In the genomic region with DNA sequence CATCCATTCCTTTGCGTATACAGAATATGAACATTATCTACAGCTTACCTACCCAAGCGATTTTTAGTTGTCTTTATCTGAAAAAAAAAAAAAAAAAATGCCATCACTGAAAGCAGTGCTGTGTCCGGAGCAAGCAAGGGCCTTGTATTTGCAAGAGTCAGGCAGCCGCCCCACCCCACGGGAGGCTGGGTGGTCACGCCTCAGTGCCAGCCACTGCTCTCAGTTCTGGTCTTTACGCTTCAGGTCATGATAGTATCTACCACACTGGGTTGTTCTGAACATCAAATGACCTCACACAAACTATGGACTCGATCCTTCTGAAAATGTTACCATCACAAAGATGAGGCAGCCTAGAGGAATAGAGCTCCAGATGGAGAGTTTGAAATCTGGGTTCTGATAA, we compare ENCODE assay signal across 14 cellular contexts.
DNase-seq lines count a peak whose midpoint lies in the region; ATAC-seq and TF ChIP-seq lines count a peak whose summit lies in the region.
"Had no signal": no experiment of that assay in that cellular context is flagged by ENCODE, and none has a peak within 500 bp of the region (broad histone marks: within the 10 kb centered on the region; RNA-seq: fewer than 3 reads in every experiment).

No MANE protein-coding gene starts in this region.

- CTCF ChIA-PET in mammary epithelial cell (lab: Charles Lee; ENCODE audit: low non-redundant PET) = no interaction called here

- intact Hi-C loops in mammary epithelial cell (cut with micrococcal nuclease) = no loop called here
- intact Hi-C loops in dorsolateral prefrontal cortex (cut with DNase I) = no loop called here

- H3K4me2 ChIP-seq in mammary epithelial cell (ENCODE audit: insufficient read depth, low read depth, low read length) = no peak overlapping the region

- H3K4me3 ChIP-seq in BE2C (ENCODE audit: low read depth, low read length) = no peak overlapping the region
- no peak overlapping the region for H3K4me3 ChIP-seq in mammary epithelial cell (replicated peaks in 1 of 3; ENCODE audit: insufficient read depth in 1 of 3, low read depth in 2 of 3, low read length in 3 of 3)
- H3K4me3 ChIP-seq in dorsolateral prefrontal cortex = no peak overlapping the region
- H3K4me3 ChIP-seq: right lobe of liver, upper lobe of right lung had no signal

- dilution Hi-C loops in mammary epithelial cell (cut with HindIII; ENCODE audit: low sequenced_read_pairs) = loop anchor here (5.0 kb wide), 1 partner anchor 63 kb away; no protein-coding TSS in a partner anchor

- H3K4me1 ChIP-seq in BE2C = no peaks in the 10 kb centered on the region; the same call in 1 of the 2 replicates
- H3K4me1 ChIP-seq in mammary epithelial cell (ENCODE audit: insufficient read depth, low read length) = peaks cover 9% of the 10 kb centered on the region
- H3K4me1 ChIP-seq: upper lobe of right lung had no signal

- TF ChIP-seq CTCF in BE2C (IDR thresholded peaks at IDR 0.05; ENCODE audit: low read depth, low read length) (no peak), mammary epithelial cell (conservative IDR thresholded peaks at IDR 0.05 in 1 of 2, IDR thresholded peaks at IDR 0.05 in 1 of 2; ENCODE audit: extremely low read depth in 1 of 2, insufficient read depth in 1 of 2, low read depth in 1 of 2, low read length in 2 of 2) (no peak), dorsolateral prefrontal cortex (IDR thresholded peaks at IDR 0.05 in 54 of 56, conservative IDR thresholded peaks at IDR 0.05 in 2 of 56; ENCODE audit: low read depth in 1 of 56, partially characterized antibody in 56 of 56) (no peak)

- no peak overlapping the region for H2AFZ ChIP-seq in mammary epithelial cell (ENCODE audit: low read depth, low read length)

- no peaks in the 10 kb centered on the region for H3K36me3 ChIP-seq in BE2C
- H3K36me3 ChIP-seq in mammary epithelial cell (ENCODE audit: insufficient read depth, low read length) = no peaks in the 10 kb centered on the region
- H3K36me3 ChIP-seq: right lobe of liver, upper lobe of right lung had no signal

- peak; percentile 82 for ATAC-seq in GM18907 (IDR thresholded peaks at IDR 0.05; ENCODE audit: unreplicated experiment)
- peak; percentile 80 for ATAC-seq in GM21619 (IDR thresholded peaks at IDR 0.05; ENCODE audit: unreplicated experiment)
- ATAC-seq in HG03378 (IDR thresholded peaks at IDR 0.05; ENCODE audit: unreplicated experiment) = peak; percentile 59
- ATAC-seq in stimulated activated naive CD8-positive, alpha-beta T cell treated with anti-CD3 and anti-CD28 coated beads, Interleukin-15, Interleukin-2, amounts not matched to agents 100 U/mL and 50 U/mL, for 24 hours = no peak
- no peak for ATAC-seq in HG03457 (IDR thresholded peaks at IDR 0.05; ENCODE audit: unreplicated experiment)
- ATAC-seq: right lobe of liver, upper lobe of right lung had no signal

- no peaks in the 10 kb centered on the region for H3K27me3 ChIP-seq in BE2C
- H3K27me3 ChIP-seq in mammary epithelial cell (ENCODE audit: insufficient read depth, low read length) = no peaks in the 10 kb centered on the region
- H3K27me3 ChIP-seq in dorsolateral prefrontal cortex = peaks cover 0 to 6% (median 0%) of the 10 kb centered on the region in 45 donors
- H3K27me3 ChIP-seq: right lobe of liver, upper lobe of right lung had no signal

- no peak overlapping the region for H3K9ac ChIP-seq in mammary epithelial cell (ENCODE audit: insufficient read depth, low read length)

- in situ Hi-C loops in mammary epithelial cell (cut with MboI; ENCODE audit: low sequenced_read_pairs in 2 of 2) = no loop called here

- H4K20me1 ChIP-seq in mammary epithelial cell (ENCODE audit: insufficient read depth, low read length) = no peaks in the 10 kb centered on the region

- H3K27ac ChIP-seq in mammary epithelial cell (ENCODE audit: insufficient read depth, low read depth, low read length) (no peak overlapping the region), dorsolateral prefrontal cortex (no peak overlapping the region)
- H3K27ac ChIP-seq: right lobe of liver, upper lobe of right lung had no signal

- 97% methylated on average over 8 of the region's 8 CpGs for WGBS in mammary epithelial cell (ENCODE audit: low coverage, missing lambda C conversion rate)

- BruUV-seq in mammary epithelial cell (replicated peaks; lab: Mats Ljungman, UMichigan) = no TSS peak

- DNase-seq in BE2C (peak; percentile 55), mammary epithelial cell (no peak), dorsolateral prefrontal cortex (no peak)
- DNase-seq in stimulated activated naive CD8-positive, alpha-beta T cell treated with anti-CD3 and anti-CD28 coated beads, Interleukin-15, Interleukin-2, amounts not matched to agents 100 U/mL and 50 U/mL, for 24 hours = no peak
- DNase-seq: 8988T; activated CD4-positive, alpha-beta T cell treated with anti-CD3 and anti-CD28 coated beads, Interleukin-2, amount 50 U/mL, for 48 hours; EL; NCI-H1105 treated with DMSO at 0.1 percent for 48 hours; upper lobe of right lung had no signal

- no peaks in the 10 kb centered on the region for H3K79me2 ChIP-seq in mammary epithelial cell (ENCODE audit: insufficient read depth, low read length)

- H3K9me3 ChIP-seq in BE2C (no peaks in the 10 kb centered on the region), mammary epithelial cell (replicated peaks; ENCODE audit: insufficient read depth, low read length) (no peaks in the 10 kb centered on the region)
- H3K9me3 ChIP-seq: right lobe of liver, upper lobe of right lung had no signal

Comparison
In these comparisons a context has a peak if more than half of its experiments do, and no peak if none do; other contexts are left out.
1. ATAC-seq: peak in GM18907 (single experiment), GM21619 (single experiment) and HG03378 (single experiment); none in stimulated activated naive CD8-positive, alpha-beta T cell treated with anti-CD3 and anti-CD28 coated beads, Interleukin-15, Interleukin-2, amounts not matched to agents 100 U/mL and 50 U/mL, for 24 hours (single experiment) and HG03457 (single experiment).